12 cellular contexts compared by ENCODE assay signal in genomic region chr9:69981686-69982450, GRCh38.
DNase-seq lines count a peak whose midpoint lies in the region; ATAC-seq and TF ChIP-seq lines count a peak whose summit lies in the region.
"Had no signal": no experiment of that assay in that cellular context is flagged by ENCODE, and none has a peak within 500 bp of the region (broad histone marks: within the 10 kb centered on the region; RNA-seq: fewer than 3 reads in every experiment).

No MANE protein-coding gene starts in this region.

- H3K27me3 ChIP-seq in adipocyte (replicated peaks; ENCODE audit: control insufficient read depth, insufficient read depth, low read length) (no peaks in the 10 kb centered on the region), heart right ventricle (no peaks in the 10 kb centered on the region)
- H3K27me3 ChIP-seq: adrenal gland, BLaER1 had no signal

- no peaks in the 10 kb centered on the region for H3K9me3 ChIP-seq in adipocyte (ENCODE audit: control insufficient read depth, low read length)
- H3K9me3 ChIP-seq in heart right ventricle = no peaks in the 10 kb centered on the region
- H3K9me3 ChIP-seq: adrenal gland, BLaER1, left ventricle myocardium inferior, prostate gland had no signal

- H3K4me1 ChIP-seq in adipocyte (ENCODE audit: control insufficient read depth, insufficient read depth, low read length) (peaks cover 5% of the 10 kb centered on the region), heart right ventricle (no peaks in the 10 kb centered on the region)
- H3K4me1 ChIP-seq: adrenal gland, BLaER1, left ventricle myocardium inferior, prostate gland had no signal

- no peak for TF ChIP-seq CTCF in heart right ventricle (IDR thresholded peaks at IDR 0.05)

- peak; percentile 43 for DNase-seq in AG20443 (ENCODE audit: low spot score)
- DNase-seq in NCI-H146 (lab: John Stamatoyannopoulos, UW) = peak; percentile 71
- peak; percentile 26 for DNase-seq in adipocyte (ENCODE audit: low read depth)
- peak; percentile 85 for DNase-seq in kidney glomerular epithelial cell (lab: John Stamatoyannopoulos, UW)
- DNase-seq in heart right ventricle = no peak
- no peak for DNase-seq in left cardiac atrium
- no peak for DNase-seq in DMS114 treated with DMSO at 0.1 percent for 48 hours (lab: John Stamatoyannopoulos, UW; ENCODE audit: unreplicated experiment)
- DNase-seq: adrenal gland, left ventricle myocardium inferior had no signal

- intact Hi-C loops in heart right ventricle (cut with DNase I) = no loop called here
- intact Hi-C loops in left cardiac atrium (cut with DNase I) = no loop called here

- H3K27ac ChIP-seq in heart right ventricle = no peak overlapping the region
- H3K27ac ChIP-seq: BLaER1, left ventricle myocardium inferior, prostate gland had no signal

- WGBS in heart right ventricle, 2 donors = 52 to 58% methylated on average over 6 of the region's 6 CpGs

- no peak for ATAC-seq in heart right ventricle
- ATAC-seq in GM21717 (IDR thresholded peaks at IDR 0.05; ENCODE audit: unreplicated experiment) = no peak
- ATAC-seq in left cardiac atrium = no peak

- no peaks in the 10 kb centered on the region for H3K36me3 ChIP-seq in adipocyte (ENCODE audit: control insufficient read depth, insufficient read depth, low read length, severe bottlenecking)
- H3K36me3 ChIP-seq in heart right ventricle = no peaks in the 10 kb centered on the region
- H3K36me3 ChIP-seq: adrenal gland, BLaER1, left ventricle myocardium inferior, prostate gland had no signal

- H3K9ac ChIP-seq in adipocyte (ENCODE audit: low read length) = no peak overlapping the region
- H3K9ac ChIP-seq: BLaER1 had no signal

- no peak overlapping the region for H3K4me3 ChIP-seq in adipocyte (ENCODE audit: low read length)
- H3K4me3 ChIP-seq in heart right ventricle = no peak overlapping the region
- H3K4me3 ChIP-seq: adrenal gland, BLaER1, left ventricle myocardium inferior, prostate gland had no signal

Comparison
In these comparisons a context has a peak if more than half of its experiments do, and no peak if none do; other contexts are left out.
1. DNase-seq: peak in AG20443 (single experiment), NCI-H146 (single experiment), adipocyte (single experiment) and kidney glomerular epithelial cell (single experiment); none in heart right ventricle (0 of 2), left cardiac atrium (single experiment) and DMS114 treated with DMSO at 0.1 percent for 48 hours (single experiment).